17 cellular contexts compared by ENCODE assay signal in the genomic region with DNA sequence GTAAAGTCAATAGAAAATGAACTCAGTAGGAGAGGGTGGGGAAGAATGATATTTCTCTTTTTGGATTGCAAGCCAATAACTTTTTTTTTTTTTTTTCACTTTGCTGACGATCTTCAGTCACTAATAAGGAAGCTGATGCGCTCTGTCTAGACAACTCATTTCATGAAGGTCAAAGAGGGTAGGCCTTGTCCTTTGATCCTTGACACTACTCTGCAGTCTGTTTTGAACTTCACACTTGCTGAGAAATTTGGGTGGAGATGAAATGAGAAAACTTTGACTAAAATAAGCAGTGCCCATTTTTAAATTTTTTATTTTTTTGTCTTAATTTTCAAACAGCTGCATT. TPM values are rescaled to one million over a fixed set of nuclear protein-coding genes. Genes with fewer than 3 reads are reported as not detected.
A peak's percentile ranks its signal among the peaks of the same experiment; 100 is the strongest.
DNase-seq lines count a peak whose midpoint lies in the region; ATAC-seq and TF ChIP-seq lines count a peak whose summit lies in the region.
"Had no signal": no experiment of that assay in that cellular context is flagged by ENCODE, and none has a peak within 500 bp of the region (broad histone marks: within the 10 kb centered on the region; RNA-seq: fewer than 3 reads in every experiment).

No MANE protein-coding gene starts in this region.

- H3K27me3 Mint-ChIP-seq in nephron (ENCODE audit: low read depth), result peaks cover 10% of the 10 kb centered on the region
- peaks cover 21% of the 10 kb centered on the region for H3K27me3 Mint-ChIP-seq in activated naive CD8-positive, alpha-beta T cell treated with anti-CD3 and anti-CD28 coated beads, Interleukin-2, amount 50 U/mL, for 24 hours
- peaks cover 37% of the 10 kb centered on the region for H3K27me3 Mint-ChIP-seq in CD8-positive, alpha-beta T cell (ENCODE audit: low read depth)

- peaks cover 40% of the 10 kb centered on the region for H3K27me3 ChIP-seq in left ventricle myocardium inferior (ENCODE audit: low read depth)
- H3K27me3 ChIP-seq in ascending aorta, result no peaks in the 10 kb centered on the region
- no peaks in the 10 kb centered on the region for H3K27me3 ChIP-seq in tibial artery
- peaks cover 7% of the 10 kb centered on the region for H3K27me3 ChIP-seq in CD8-positive, alpha-beta T cell (ENCODE audit: insufficient read depth, low read length)

- TF ChIP-seq CTCF in left ventricle myocardium inferior (IDR thresholded peaks at IDR 0.05; ENCODE audit: borderline replicate concordance), result no peak
- no peak for TF ChIP-seq CTCF in ascending aorta (IDR thresholded peaks at IDR 0.05)
- TF ChIP-seq CTCF in nephron (IDR thresholded peaks at IDR 0.05; ENCODE audit: unreplicated experiment in 3 of 3), result no peak
- TF ChIP-seq CTCF in tibial artery (IDR thresholded peaks at IDR 0.05), result no peak
- TF ChIP-seq CTCF in CD8-positive, alpha-beta T cell (IDR thresholded peaks at IDR 0.05), result no peak

- POLR2A ChIA-PET in CD8-positive, alpha-beta T cell (lab: Charles Lee), result no interaction called here

- peaks cover 5% of the 10 kb centered on the region for H3K4me1 ChIP-seq in left ventricle myocardium inferior
- H3K4me1 ChIP-seq in ascending aorta, result peaks cover 4 to 26% of the 10 kb centered on the region in 2 donors
- H3K4me1 ChIP-seq in tibial artery, result peaks cover 0 to 48% (median 20%) of the 10 kb centered on the region in 4 donors
- no peaks in the 10 kb centered on the region for H3K4me1 ChIP-seq in CD8-positive, alpha-beta T cell (ENCODE audit: insufficient read depth, low read length)
- H3K4me1 ChIP-seq: A549 had no signal

- H3K4me1 Mint-ChIP-seq in nephron, result peaks cover 45% of the 10 kb centered on the region
- no peaks in the 10 kb centered on the region for H3K4me1 Mint-ChIP-seq in activated naive CD8-positive, alpha-beta T cell treated with anti-CD3 and anti-CD28 coated beads, Interleukin-2, amount 50 U/mL, for 24 hours
- H3K4me1 Mint-ChIP-seq in CD8-positive, alpha-beta T cell (ENCODE audit: low read depth), result no peaks in the 10 kb centered on the region

- H3K9me3 ChIP-seq in left ventricle myocardium inferior (replicated peaks), result peaks cover 9% of the 10 kb centered on the region
- peaks cover 0 to 8% of the 10 kb centered on the region in 2 donors for H3K9me3 ChIP-seq in ascending aorta
- H3K9me3 ChIP-seq in tibial artery, result peaks cover 0 to 5% (median 4%) of the 10 kb centered on the region in 3 donors
- no peaks in the 10 kb centered on the region for H3K9me3 ChIP-seq in CD8-positive, alpha-beta T cell (ENCODE audit: low read length)

- H3K27ac ChIP-seq in left ventricle myocardium inferior (replicated peaks), result no peak overlapping the region
- peak overlapping the region; percentile 14 to 44 for H3K27ac ChIP-seq in ascending aorta
- peak overlapping the region; percentile 49 to 61 for H3K27ac ChIP-seq in tibial artery
- H3K27ac ChIP-seq in CD8-positive, alpha-beta T cell (ENCODE audit: low read depth, low read length), result no peak overlapping the region
- H3K27ac ChIP-seq: 22Rv1, A549, C4-2B had no signal

- H3K36me3 Mint-ChIP-seq in nephron (ENCODE audit: low read depth), result no peaks in the 10 kb centered on the region
- no peaks in the 10 kb centered on the region for H3K36me3 Mint-ChIP-seq in activated naive CD8-positive, alpha-beta T cell treated with anti-CD3 and anti-CD28 coated beads, Interleukin-2, amount 50 U/mL, for 24 hours (ENCODE audit: low read depth)
- no peaks in the 10 kb centered on the region for H3K36me3 Mint-ChIP-seq in CD8-positive, alpha-beta T cell

- peaks cover 11% of the 10 kb centered on the region for H3K9me3 Mint-ChIP-seq in nephron
- no peaks in the 10 kb centered on the region for H3K9me3 Mint-ChIP-seq in activated naive CD8-positive, alpha-beta T cell treated with anti-CD3 and anti-CD28 coated beads, Interleukin-2, amount 50 U/mL, for 24 hours
- H3K9me3 Mint-ChIP-seq in CD8-positive, alpha-beta T cell, result no peaks in the 10 kb centered on the region
- H3K9me3 Mint-ChIP-seq: CD4-positive, alpha-beta T cell had no signal

- peak; percentile 26 for ATAC-seq in Right ventricle myocardium inferior
- ATAC-seq in activated naive CD8-positive, alpha-beta T cell treated with anti-CD3 and anti-CD28 coated beads, Interleukin-2, amount 50 U/mL, for 24 hours, result no peak
- ATAC-seq in CD8-positive, alpha-beta T cell, result no peak
- ATAC-seq: A549, GM12878 had no signal

- DNase-seq in Right ventricle myocardium inferior (ENCODE audit: missing footprints), result no peak
- no peak for DNase-seq in left ventricle myocardium inferior
- DNase-seq in ascending aorta (ENCODE audit: low spot score in 2 of 2), result no peak
- DNase-seq in tibial artery, result no peak
- DNase-seq in activated naive CD8-positive, alpha-beta T cell treated with anti-CD3 and anti-CD28 coated beads, Interleukin-2, amount 50 U/mL, for 24 hours, result no peak
- DNase-seq in CD8-positive, alpha-beta T cell, result no peak
- DNase-seq: AML-193; CD4-positive, alpha-beta T cell; DMS153; DMS79; GOT3; H7 had no signal

- H3K27ac Mint-ChIP-seq in nephron, result peak overlapping the region in 2 of 3 experiments; percentile 65 to 67
- no peak overlapping the region for H3K27ac Mint-ChIP-seq in activated naive CD8-positive, alpha-beta T cell treated with anti-CD3 and anti-CD28 coated beads, Interleukin-2, amount 50 U/mL, for 24 hours
- no peak overlapping the region for H3K27ac Mint-ChIP-seq in CD8-positive, alpha-beta T cell
- H3K27ac Mint-ChIP-seq: CD4-positive, alpha-beta T cell had no signal

- H3K4me3 ChIP-seq in left ventricle myocardium inferior, result no peak overlapping the region
- no peak overlapping the region for H3K4me3 ChIP-seq in ascending aorta
- no peak overlapping the region for H3K4me3 ChIP-seq in tibial artery
- no peak overlapping the region for H3K4me3 ChIP-seq in CD8-positive, alpha-beta T cell (ENCODE audit: low read depth, low read length)
- H3K4me3 ChIP-seq: A549, GM12878 had no signal

- peak overlapping the region in 1 of 3 experiments; percentile 13 for H3K4me3 Mint-ChIP-seq in nephron
- H3K4me3 Mint-ChIP-seq in activated naive CD8-positive, alpha-beta T cell treated with anti-CD3 and anti-CD28 coated beads, Interleukin-2, amount 50 U/mL, for 24 hours, result no peak overlapping the region
- no peak overlapping the region for H3K4me3 Mint-ChIP-seq in CD8-positive, alpha-beta T cell
- H3K4me3 Mint-ChIP-seq: CD4-positive, alpha-beta T cell had no signal

- intact Hi-C loops in Right ventricle myocardium inferior (cut with DNase I) (no loop called here), left ventricle myocardium inferior (cut with micrococcal nuclease) (no loop called here), ascending aorta (cut with DNase I) (no loop called here), tibial artery (cut with DNase I; ENCODE audit: low total_unique reads) (no loop called here)
- intact Hi-C loops in CD8-positive, alpha-beta T cell (cut with DNase I, micrococcal nuclease), result no loop called here

- CTCF ChIA-PET in CD8-positive, alpha-beta T cell (lab: Charles Lee), result no interaction called here

- no peaks in the 10 kb centered on the region for H3K36me3 ChIP-seq in left ventricle myocardium inferior
- H3K36me3 ChIP-seq in ascending aorta, result no peaks in the 10 kb centered on the region
- H3K36me3 ChIP-seq in tibial artery, result no peaks in the 10 kb centered on the region
- no peaks in the 10 kb centered on the region for H3K36me3 ChIP-seq in CD8-positive, alpha-beta T cell (ENCODE audit: insufficient read depth, low read length)

RNA-seq across cellular contexts. Expression of gene PLXNA2, which starts 20.9 kb away (rescaled TPM):
- total RNA-seq in Right ventricle myocardium inferior, result 15.3 TPM
- 29.1 TPM for total RNA-seq in left ventricle myocardium inferior
- 33.0 TPM for total RNA-seq in ascending aorta
- 1 to 10 TPM; 1.3 to 1.9 TPM for total RNA-seq in CD8-positive, alpha-beta T cell

Comparison
In these comparisons a context has a peak if more than half of its experiments do, and no peak if none do; other contexts are left out.
1. H3K27ac ChIP-seq: peak in ascending aorta (2 of 2) and tibial artery (2 of 2); none in left ventricle myocardium inferior (single experiment) and CD8-positive, alpha-beta T cell (single experiment).
2. H3K27ac Mint-ChIP-seq: peak in nephron (2 of 3); none in activated naive CD8-positive, alpha-beta T cell treated with anti-CD3 and anti-CD28 coated beads, Interleukin-2, amount 50 U/mL, for 24 hours (single experiment) and CD8-positive, alpha-beta T cell (single experiment).